Comparison of ENCODE assay signal across 27 cellular contexts in the genomic region with DNA sequence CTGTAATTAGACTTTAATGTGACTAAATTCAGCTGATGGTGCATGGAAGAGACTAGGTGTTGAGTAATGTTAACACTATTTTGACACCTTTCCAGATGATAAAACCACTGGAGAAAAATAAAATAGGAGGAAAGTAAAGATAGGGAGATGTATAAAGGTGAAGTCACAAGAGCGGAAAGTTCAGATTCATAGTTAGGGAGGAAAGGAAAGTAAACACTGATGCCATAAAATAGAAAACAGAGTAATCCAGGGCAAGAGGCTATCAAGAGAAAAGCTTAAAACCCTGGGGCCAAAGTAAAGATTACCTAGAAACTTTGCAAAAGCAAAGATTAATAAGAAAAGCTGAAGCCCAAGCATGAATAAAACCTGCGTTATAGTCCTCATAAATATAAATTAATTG.
DNase-seq lines count a peak whose midpoint lies in the region; ATAC-seq, FAIRE-seq and TF ChIP-seq lines count a peak whose summit lies in the region.
"Had no signal": no experiment of that assay in that cellular context is flagged by ENCODE, and none has a peak within 500 bp of the region (broad histone marks: within the 10 kb centered on the region; RNA-seq: fewer than 3 reads in every experiment).

No MANE protein-coding gene starts in this region.

- H3K4me1 ChIP-seq in keratinocyte (ENCODE audit: control insufficient read depth, extremely low read depth, insufficient read depth, low read length), result peaks cover 21% of the 10 kb centered on the region
- no peaks in the 10 kb centered on the region for H3K4me1 ChIP-seq in small intestine (ENCODE audit: control insufficient read depth in 2 of 2, insufficient read depth in 1 of 2, low read depth in 1 of 2, low read length in 1 of 2)
- H3K4me1 ChIP-seq: BE2C, BLaER1 had no signal

- WGBS in small intestine, 3 donors, result 45 to 71% (median 66%) methylated on average over 2 of the region's 2 CpGs

- H3K4me2 ChIP-seq in keratinocyte (ENCODE audit: control insufficient read depth, extremely low read depth, insufficient read depth, low read depth, low read length), result no peak overlapping the region
- H3K4me2 ChIP-seq: A549, BLaER1 had no signal

- H3K9me3 ChIP-seq in keratinocyte (ENCODE audit: control insufficient read depth, low read depth, low read length), result no peaks in the 10 kb centered on the region
- no peaks in the 10 kb centered on the region for H3K9me3 ChIP-seq in small intestine (ENCODE audit: control insufficient read depth, low read depth)
- H3K9me3 ChIP-seq: A549, BE2C, BLaER1 had no signal

- H3K36me3 ChIP-seq in keratinocyte (ENCODE audit: control insufficient read depth in 2 of 2, extremely low read depth in 1 of 2, insufficient read depth in 2 of 2, low read length in 2 of 2) (no peaks in the 10 kb centered on the region), small intestine (ENCODE audit: control insufficient read depth in 2 of 2, insufficient read depth in 2 of 2, low read length in 2 of 2) (no peaks in the 10 kb centered on the region)
- H3K36me3 ChIP-seq: BE2C, BLaER1 had no signal

- no peak overlapping the region for H3K27ac ChIP-seq in keratinocyte (ENCODE audit: control insufficient read depth, insufficient read depth, low read length)
- no peak overlapping the region for H3K27ac ChIP-seq in small intestine (ENCODE audit: low read depth in 1 of 2, low read length in 1 of 2)
- H3K27ac ChIP-seq: 22Rv1, A549, BLaER1 had no signal

- no peak overlapping the region for H3K9ac ChIP-seq in keratinocyte (ENCODE audit: control insufficient read depth, extremely low read depth, insufficient read depth, low read length)
- H3K9ac ChIP-seq: BLaER1 had no signal

- no peaks in the 10 kb centered on the region for H4K20me1 ChIP-seq in keratinocyte (ENCODE audit: control insufficient read depth, extremely low read depth, insufficient read depth, low read length)
- H4K20me1 ChIP-seq: BLaER1 had no signal

- no peak overlapping the region for H3K4me3 ChIP-seq in keratinocyte (ENCODE audit: control insufficient read depth in 2 of 3, extremely low read depth in 1 of 3, insufficient read depth in 2 of 3, low read depth in 1 of 3, low read length in 3 of 3)
- no peak overlapping the region for H3K4me3 ChIP-seq in small intestine (ENCODE audit: low read depth in 1 of 2, low read length in 2 of 2)
- H3K4me3 ChIP-seq: A549, BLaER1, GM12878 had no signal

- no peaks in the 10 kb centered on the region for H3K79me2 ChIP-seq in keratinocyte (ENCODE audit: control insufficient read depth, insufficient read depth, low read length)

- DNase-seq in NCI-H82 (lab: John Stamatoyannopoulos, UW), result peak; percentile 64
- no peak for DNase-seq in keratinocyte (ENCODE audit: low read depth, low spot score)
- DNase-seq in kidney tubule cell (ENCODE audit: low spot score), result peak; percentile 12
- peak; percentile 1 for DNase-seq in small intestine
- no peak for DNase-seq in NCI-H187 treated with DMSO at 0.1 percent for 48 hours (lab: John Stamatoyannopoulos, UW)
- DNase-seq in frontal cortex (ENCODE audit: low spot score in 2 of 2), result no peak
- DNase-seq: ACHN; BE2C; C1 segment of cervical spinal cord; CD4-positive, alpha-beta memory T cell; CD4-positive, CD25-positive, alpha-beta regulatory T cell; CD8-positive, alpha-beta memory T cell; COR-L47; DMS 273 treated with DMSO at 0.1 percent for 48 hours; DMS153; DMS53; DMS79; DND-41; EL; GDM1 had no signal

- H3K27me3 ChIP-seq in keratinocyte (ENCODE audit: control insufficient read depth, extremely low read depth, insufficient read depth, low read length) (no peaks in the 10 kb centered on the region), small intestine (ENCODE audit: control insufficient read depth in 2 of 2, insufficient read depth in 2 of 2, low read length in 2 of 2) (no peaks in the 10 kb centered on the region)
- H3K27me3 ChIP-seq: BE2C, BLaER1 had no signal

- no peaks in the 10 kb centered on the region for H3K9me1 ChIP-seq in keratinocyte (ENCODE audit: control insufficient read depth, extremely low read depth, insufficient read depth, low read length)

- ATAC-seq in SK-N-SH treated with all-trans-retinoic acid at 6 μM for 48 hours, result no peak
- ATAC-seq: A549, GM12878 had no signal

- no peak for TF ChIP-seq CTCF in keratinocyte (optimal IDR thresholded peaks at IDR 0.05 in 1 of 3, IDR thresholded peaks at IDR 0.05 in 1 of 3, conservative IDR thresholded peaks at IDR 0.05 in 1 of 3; ENCODE audit: extremely low read depth in 1 of 3, insufficient read depth in 2 of 3, low read length in 3 of 3)

- H2AFZ ChIP-seq in keratinocyte (ENCODE audit: control insufficient read depth, low read length), result no peak overlapping the region

- FAIRE-seq in keratinocyte (lab: Jason Lieb, UNC) (peak; percentile 48), small intestine (lab: Jason Lieb, UNC) (no peak), frontal cortex (lab: Jason Lieb, UNC) (no peak)
- FAIRE-seq: A549, GM12878, GM12892, GM18507 had no signal

- dilution Hi-C loops in keratinocyte (cut with MboI; ENCODE audit: extremely low pct_ligation_motif_present, low sequenced_read_pairs), result no loop called here

TF ChIP-seq in SK-N-SH treated with all-trans-retinoic acid at 6 μM for 48 hours, 23 proteins besides CTCF, POLR2A, EP300 and RAD21:
- TF ChIP-seq ZC3H10 (CRISPR knock-in tag; IDR thresholded peaks at IDR 0.05), result no peak
- no peak for TF ChIP-seq POU6F1 (CRISPR knock-in tag; IDR thresholded peaks at IDR 0.05; ENCODE audit: borderline replicate concordance, low read depth)
- no peak for TF ChIP-seq OSR1 (CRISPR knock-in tag; IDR thresholded peaks at IDR 0.05)
- no peak for TF ChIP-seq ARNTL (CRISPR knock-in tag; IDR thresholded peaks at IDR 0.05; ENCODE audit: borderline replicate concordance, low read depth)
- TF ChIP-seq ESRRG (CRISPR knock-in tag; IDR thresholded peaks at IDR 0.05), result no peak
- no peak for TF ChIP-seq TOX (CRISPR knock-in tag; IDR thresholded peaks at IDR 0.05; ENCODE audit: borderline replicate concordance)
- TF ChIP-seq TCF4 (CRISPR knock-in tag; IDR thresholded peaks at IDR 0.05; ENCODE audit: borderline replicate concordance), result no peak
- no peak for TF ChIP-seq SNAI2 (CRISPR knock-in tag; IDR thresholded peaks at IDR 0.05)
- no peak for TF ChIP-seq CSRNP3 (CRISPR knock-in tag; IDR thresholded peaks at IDR 0.05)
- TF ChIP-seq CSDC2 (CRISPR knock-in tag; IDR thresholded peaks at IDR 0.05), result no peak
- TF ChIP-seq ISL1 (CRISPR knock-in tag; IDR thresholded peaks at IDR 0.05), result no peak
- TF ChIP-seq PPARA (CRISPR knock-in tag; IDR thresholded peaks at IDR 0.05; ENCODE audit: borderline replicate concordance), result no peak
- no peak for TF ChIP-seq ZFP3 (CRISPR knock-in tag; IDR thresholded peaks at IDR 0.05)

Comparison
In these comparisons a context has a peak if more than half of its experiments do, and no peak if none do; other contexts are left out.
1. DNase-seq: peak in NCI-H82 (single experiment), kidney tubule cell (single experiment) and small intestine (single experiment); none in keratinocyte (single experiment), NCI-H187 treated with DMSO at 0.1 percent for 48 hours (single experiment) and frontal cortex (0 of 2).